In the genomic region with DNA sequence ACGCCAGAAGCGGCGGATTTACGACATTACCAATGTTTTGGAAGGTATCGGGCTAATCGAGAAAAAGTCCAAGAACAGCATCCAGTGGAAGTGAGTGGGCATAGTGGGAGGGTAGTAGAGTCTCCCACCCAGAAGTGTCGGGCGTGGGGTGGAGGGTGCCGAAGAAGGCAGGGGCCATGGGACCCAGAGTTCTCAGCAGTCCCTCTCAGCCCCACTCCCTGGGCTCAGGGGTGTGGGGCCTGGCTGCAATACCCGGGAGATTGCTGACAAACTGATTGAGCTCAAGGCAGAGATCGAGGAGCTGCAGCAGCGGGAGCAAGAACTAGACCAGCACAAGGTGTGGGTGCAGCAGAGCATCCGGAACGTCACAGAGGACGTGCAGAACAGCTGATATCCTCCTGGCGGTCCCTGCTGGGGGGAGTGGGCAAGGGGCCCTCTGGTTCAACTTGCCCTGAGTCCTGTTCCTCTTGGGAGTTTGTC, we compare ENCODE assay signal across 9 cellular contexts. TPM values are rescaled to one million over a fixed set of nuclear protein-coding genes. Genes with fewer than 3 reads are reported as not detected.
DNase-seq lines count a peak whose midpoint lies in the region; ATAC-seq and TF ChIP-seq lines count a peak whose summit lies in the region.
"Had no signal": no experiment of that assay in that cellular context is flagged by ENCODE, and none has a peak within 500 bp of the region (broad histone marks: within the 10 kb centered on the region; RNA-seq: fewer than 3 reads in every experiment).

No MANE protein-coding gene starts in this region.

- H3K27me3 ChIP-seq in AG04450 (ENCODE audit: control insufficient read depth, insufficient read depth, low read length) (no peaks in the 10 kb centered on the region), HUES6 (ENCODE audit: control insufficient read depth, insufficient read depth, low read length) (no peaks in the 10 kb centered on the region), muscle layer of colon (ENCODE audit: control insufficient read depth in 1 of 2, insufficient read depth in 2 of 2, low read length in 2 of 2) (no peaks in the 10 kb centered on the region)

- H3K9me3 ChIP-seq in AG04450 (ENCODE audit: control insufficient read depth, insufficient read depth, low read length) (no peaks in the 10 kb centered on the region; the same call in 1 of the 2 replicates), HUES6 (ENCODE audit: control insufficient read depth, insufficient read depth, low read depth, low read length) (no peaks in the 10 kb centered on the region), muscle layer of colon (ENCODE audit: low read length) (no peaks in the 10 kb centered on the region)

- H3K4me3 ChIP-seq in AG04450 (ENCODE audit: low read depth, low read length) (peak overlapping the region; percentile 98), HUES6 (ENCODE audit: low read depth, low read length) (peak overlapping the region; percentile 100), muscle layer of colon (ENCODE audit: low read depth in 1 of 2, low read length in 2 of 2) (peak overlapping the region; percentile 47 to 91)

- ATAC-seq in central memory CD8-positive, alpha-beta T cell (replicated peaks; ENCODE audit: extremely low read depth, poor library complexity, severe bottlenecking), result peak; percentile 44
- no peak for ATAC-seq in GM21737 (IDR thresholded peaks at IDR 0.05; ENCODE audit: unreplicated experiment)

- H3K4me1 Mint-ChIP-seq in central memory CD8-positive, alpha-beta T cell, result peaks cover 49% of the 10 kb centered on the region

- peak overlapping the region; percentile 89 for H3K4me3 Mint-ChIP-seq in central memory CD8-positive, alpha-beta T cell

- no peak for TF ChIP-seq CTCF in AG04450 (IDR thresholded peaks at IDR 0.05; ENCODE audit: low read depth, low read length)

- H3K9me3 Mint-ChIP-seq in central memory CD8-positive, alpha-beta T cell, result no peaks in the 10 kb centered on the region

- H3K27ac ChIP-seq in AG04450 (ENCODE audit: low read depth, low read length) (no peak overlapping the region), HUES6 (ENCODE audit: low read depth, low read length) (peak overlapping the region; percentile 82; the same call in 1 of the 2 replicates), muscle layer of colon (ENCODE audit: low read depth, low read length) (peak overlapping the region; percentile 80)

- H3K27ac Mint-ChIP-seq in central memory CD8-positive, alpha-beta T cell (ENCODE audit: low read depth), result peak overlapping the region; percentile 64

- H3K27me3 Mint-ChIP-seq in central memory CD8-positive, alpha-beta T cell, result no peaks in the 10 kb centered on the region

- H3K36me3 ChIP-seq in HUES6 (ENCODE audit: control insufficient read depth, insufficient read depth, low read length) (peaks cover 46% of the 10 kb centered on the region), muscle layer of colon (ENCODE audit: insufficient read depth, low read length) (peaks cover 43% of the 10 kb centered on the region)

- CTCF ChIA-PET in AG04450 (lab: Charles Lee), result interaction anchor here (0.9 kb wide), 1 partner anchor 289 kb away, joined by 3 read pairs; a partner anchor contains a TSS

- H3K9ac ChIP-seq in HUES6 (ENCODE audit: low read length), result peak overlapping the region; percentile 90
- peak overlapping the region; percentile 79 for H3K9ac ChIP-seq in muscle layer of colon (ENCODE audit: low read length)

- H3K4me1 ChIP-seq in HUES6 (ENCODE audit: control insufficient read depth, insufficient read depth, low read length) (peaks cover 7% of the 10 kb centered on the region; the same call in 1 of the 2 replicates), muscle layer of colon (ENCODE audit: insufficient read depth, low read length) (peaks cover 26% of the 10 kb centered on the region)

- H3K36me3 Mint-ChIP-seq in central memory CD8-positive, alpha-beta T cell (ENCODE audit: insufficient read depth), result peaks cover 7% of the 10 kb centered on the region

- DNase-seq in AG04450 (ENCODE audit: low read depth, low spot score) (no peak), NCI-H446 (lab: John Stamatoyannopoulos, UW) (no peak), NCI-H345 (lab: John Stamatoyannopoulos, UW) (no peak), activated gamma-delta T cell treated with Interleukin-2 at 50 U/mL for 16 hours (no peak)
- no peak for DNase-seq in central memory CD8-positive, alpha-beta T cell (ENCODE audit: low spot score in 2 of 2)
- DNase-seq: T-helper 9 cell had no signal

- POLR2A ChIA-PET in AG04450 (lab: Yijun Ruan, JAX), result no interaction called here

RNA-seq across cellular contexts. Expression of a gene that starts 0.9 kb away (rescaled TPM):
- 50.0 and 57.9 TPM in 2 replicates for polyA plus RNA-seq in AG04450 (2011; rRNA removed)
- 62.3 and 85.7 TPM in 2 replicates for polyA minus RNA-seq in AG04450 (2011; rRNA and poly(A)+ RNA removed)

RNA-seq across cellular contexts. Expression of a gene that starts 2.9 kb away (rescaled TPM):
- not detected in 2 replicates for polyA plus RNA-seq in AG04450 (2011; rRNA removed)
- polyA minus RNA-seq in AG04450 (2011; rRNA and poly(A)+ RNA removed), result not detected in 2 replicates

RNA-seq across cellular contexts. Expression of a gene that starts 6.1 kb away (rescaled TPM):
- 0.57 and 0.74 TPM in 2 replicates for polyA plus RNA-seq in AG04450 (2011; rRNA removed)
- polyA minus RNA-seq in AG04450 (2011; rRNA and poly(A)+ RNA removed), result 0.48 and 0.64 TPM in 2 replicates

RNA-seq across cellular contexts. Expression of a gene that starts 9.1 kb away (rescaled TPM):
- 13.9 and 18.1 TPM in 2 replicates for polyA plus RNA-seq in AG04450 (2011; rRNA removed)
- 21.2 and 30.8 TPM in 2 replicates for polyA minus RNA-seq in AG04450 (2011; rRNA and poly(A)+ RNA removed)

RNA-seq across cellular contexts. Expression of a gene that starts 22.5 kb away (rescaled TPM):
- 8.2 and 10.7 TPM in 2 replicates for polyA plus RNA-seq in AG04450 (2011; rRNA removed)
- 3.9 and 4.7 TPM in 2 replicates for polyA minus RNA-seq in AG04450 (2011; rRNA and poly(A)+ RNA removed)
